23 cellular contexts compared by ENCODE assay signal in the genomic region with DNA sequence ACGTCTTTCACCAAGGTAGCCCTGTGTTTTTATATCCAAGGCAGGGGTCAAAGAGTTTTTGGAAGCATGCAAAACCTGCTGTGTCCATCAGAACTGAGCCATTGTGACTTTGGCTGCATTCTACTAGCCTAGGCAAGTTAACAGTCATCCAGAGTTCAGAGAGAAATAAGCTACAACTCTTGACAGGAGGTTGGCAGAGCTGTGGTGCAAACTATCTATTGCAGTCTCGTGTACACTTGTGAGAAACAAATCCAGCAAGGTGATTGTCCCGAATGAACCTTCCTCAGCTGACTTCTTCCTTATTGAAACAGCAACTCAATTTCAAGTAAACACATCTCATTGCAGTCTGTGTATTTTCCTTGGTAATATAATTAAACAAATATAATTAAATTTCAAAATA.
A peak's percentile ranks its signal among the peaks of the same experiment; 100 is the strongest.
DNase-seq lines count a peak whose midpoint lies in the region; ATAC-seq and TF ChIP-seq lines count a peak whose summit lies in the region.
"Had no signal": no experiment of that assay in that cellular context is flagged by ENCODE, and none has a peak within 500 bp of the region (broad histone marks: within the 10 kb centered on the region; RNA-seq: fewer than 3 reads in every experiment).

No MANE protein-coding gene starts in this region.

- no peak overlapping the region for H4K91ac ChIP-seq in neuronal stem cell (ENCODE audit: low read depth, low read length, poor library complexity)

- H2BK120ac ChIP-seq in neuronal stem cell (ENCODE audit: low read depth, low read length): no peak overlapping the region

- ATAC-seq in Right ventricle myocardium superior (ENCODE audit: poor library complexity) (peak; percentile 27), GM18870 (IDR thresholded peaks at IDR 0.05; ENCODE audit: unreplicated experiment) (no peak)
- ATAC-seq: GM12878 had no signal

- no peak overlapping the region for H3K4ac ChIP-seq in neuronal stem cell (ENCODE audit: low read length)

- no peak overlapping the region for H2BK5ac ChIP-seq in neuronal stem cell (ENCODE audit: low read length)

- no peaks in the 10 kb centered on the region for H3K36me3 ChIP-seq in left ventricle myocardium inferior
- H3K36me3 ChIP-seq in neuronal stem cell (replicated peaks in 1 of 2; ENCODE audit: control insufficient read depth in 2 of 2, insufficient read depth in 2 of 2, low read length in 2 of 2): no peaks in the 10 kb centered on the region
- no peaks in the 10 kb centered on the region for H3K36me3 ChIP-seq in Peyer's patch
- H3K36me3 ChIP-seq: BE2C, BLaER1 had no signal

- no CpG with 5 or more reads among the region's 3 CpGs for WGBS in neuronal stem cell (ENCODE audit: extremely low coverage in 2 of 2, insufficient read length in 2 of 2, insufficient replicate concordance in 1 of 2), 2 donors

- no peak overlapping the region for H3K18ac ChIP-seq in neuronal stem cell (ENCODE audit: low read length)

- H3K23ac ChIP-seq in neuronal stem cell (ENCODE audit: low read depth, low read length, poor library complexity): no peak overlapping the region

- H3K9me3 ChIP-seq in left ventricle myocardium inferior (replicated peaks): no peaks in the 10 kb centered on the region
- H3K9me3 ChIP-seq in neuronal stem cell (replicated peaks in 1 of 2; ENCODE audit: control insufficient read depth in 2 of 2, insufficient read depth in 1 of 2, low read depth in 1 of 2, low read length in 2 of 2): no peaks in the 10 kb centered on the region
- no peaks in the 10 kb centered on the region for H3K9me3 ChIP-seq in Peyer's patch
- H3K9me3 ChIP-seq: BE2C, BLaER1 had no signal

- H3K9ac ChIP-seq in neuronal stem cell (ENCODE audit: low read depth, low read length, poor library complexity): no peak overlapping the region
- H3K9ac ChIP-seq: BLaER1 had no signal

- H2AFZ ChIP-seq in neuronal stem cell (ENCODE audit: low read length): peak overlapping the region; percentile 19

- H3K27ac ChIP-seq in left ventricle myocardium inferior (replicated peaks) (no peak overlapping the region), neuronal stem cell (replicated peaks; ENCODE audit: low read length) (no peak overlapping the region), Peyer's patch (no peak overlapping the region)
- H3K27ac ChIP-seq: BLaER1 had no signal

- no peak overlapping the region for H2BK15ac ChIP-seq in neuronal stem cell (ENCODE audit: low read length)

- no peaks in the 10 kb centered on the region for H3K4me1 ChIP-seq in left ventricle myocardium inferior
- H3K4me1 ChIP-seq in neuronal stem cell (ENCODE audit: control insufficient read depth in 2 of 2, insufficient read depth in 1 of 2, low read depth in 1 of 2, low read length in 2 of 2): no peaks in the 10 kb centered on the region
- H3K4me1 ChIP-seq in Peyer's patch: no peaks in the 10 kb centered on the region
- H3K4me1 ChIP-seq: BE2C, BLaER1 had no signal

- H4K8ac ChIP-seq in neuronal stem cell (ENCODE audit: low read depth, low read length): no peak overlapping the region

- H3K79me1 ChIP-seq in neuronal stem cell (ENCODE audit: low read depth, low read length): no peaks in the 10 kb centered on the region

- TF ChIP-seq CTCF in left ventricle myocardium inferior (IDR thresholded peaks at IDR 0.05; ENCODE audit: borderline replicate concordance): no peak
- TF ChIP-seq CTCF in LNCaP clone FGC (IDR thresholded peaks at IDR 0.05; ENCODE audit: control insufficient read depth, extremely low read depth, insufficient read depth): no peak
- no peak for TF ChIP-seq CTCF in Peyer's patch (IDR thresholded peaks at IDR 0.05)

- no peak for TF ChIP-seq POLR2A in Peyer's patch (IDR thresholded peaks at IDR 0.05)

- no peak overlapping the region for H2BK12ac ChIP-seq in neuronal stem cell (ENCODE audit: low read length)

- H2AK5ac ChIP-seq in neuronal stem cell (ENCODE audit: low read depth, low read length): no peak overlapping the region

- H3K4me3 ChIP-seq in left ventricle myocardium inferior (no peak overlapping the region), LNCaP clone FGC (ENCODE audit: low read depth, low read length) (no peak overlapping the region), neuronal stem cell (ENCODE audit: low read length in 2 of 2) (no peak overlapping the region), Peyer's patch (no peak overlapping the region)
- H3K4me3 ChIP-seq: BLaER1, GM12878 had no signal

- intact Hi-C loops in Right ventricle myocardium superior (cut with DNase I) (no loop called here), left ventricle myocardium inferior (cut with micrococcal nuclease) (no loop called here)

- H3K4me2 ChIP-seq in neuronal stem cell (ENCODE audit: insufficient read depth, low read length, poor library complexity, severe bottlenecking): no peak overlapping the region
- H3K4me2 ChIP-seq: BLaER1 had no signal

- H3K27me3 ChIP-seq in left ventricle myocardium inferior (ENCODE audit: low read depth) (no peaks in the 10 kb centered on the region), neuronal stem cell (ENCODE audit: control insufficient read depth in 3 of 3, insufficient read depth in 3 of 3, low read depth in 1 of 3, low read length in 3 of 3) (no peaks in the 10 kb centered on the region), Peyer's patch (no peaks in the 10 kb centered on the region)
- H3K27me3 ChIP-seq: BE2C, BLaER1 had no signal

- no peak overlapping the region for H3K14ac ChIP-seq in neuronal stem cell (ENCODE audit: low read length)

- DNase-seq in Right ventricle myocardium superior: no peak
- DNase-seq in left ventricle myocardium inferior: no peak
- peak; percentile 58 for DNase-seq in LNCaP clone FGC (ENCODE audit: low read depth)
- no peak for DNase-seq in neuronal stem cell (ENCODE audit: low spot score)
- no peak for DNase-seq in Peyer's patch
- DNase-seq: 8988T; ACHN; BE2C; C1 segment of cervical spinal cord; CD4-positive, alpha-beta memory T cell; CD4-positive, CD25-positive, alpha-beta regulatory T cell; CD8-positive, alpha-beta memory T cell; COR-L47; DMS 273 treated with DMSO at 0.1 percent for 48 hours; DMS153; DMS53; DMS79; DND-41; EL; GDM1 had no signal
